In genomic region chr1:116686723-116687368, GRCh38 we compare ENCODE assay signal across 2 cellular contexts.
TF ChIP-seq lines count a peak whose summit lies in the region.

No MANE protein-coding gene starts in this region.

TF ChIP-seq in Ishikawa, 13 proteins besides CTCF, POLR2A, EP300 and RAD21 (continued from another document):
- TF ChIP-seq ZBTB7A (IDR thresholded peaks at IDR 0.05; ENCODE audit: low read depth) (no peak), TAF1 (IDR thresholded peaks at IDR 0.05; ENCODE audit: low read depth) (no peak), CREB1 (IDR thresholded peaks at IDR 0.05; ENCODE audit: low read depth) (no peak), CEBPB (IDR thresholded peaks at IDR 0.05) (no peak), FOXM1 (IDR thresholded peaks at IDR 0.05; ENCODE audit: borderline replicate concordance, low read depth) (no peak), EGR1 (IDR thresholded peaks at IDR 0.05) (no peak), YY1 (IDR thresholded peaks at IDR 0.05; ENCODE audit: low read depth) (0 out of 2 replicates have a peak, but pooled peaks have one; percentile 46), REST (IDR thresholded peaks at IDR 0.05; ENCODE audit: low read depth) (no peak)
TF ChIP-seq in Ishikawa: peak in this region for 3.

TF ChIP-seq in K562, 482 proteins besides CTCF, POLR2A, EP300 and RAD21 (continued from another document and continues in another):
- TF ChIP-seq HMGXB4 (CRISPR knock-in tag; IDR thresholded peaks at IDR 0.05): no peak
- no peak for TF ChIP-seq ZNF143 (CRISPR knock-in tag; IDR thresholded peaks at IDR 0.05)
- TF ChIP-seq NRF1 (conservative IDR thresholded peaks at IDR 0.05 in 1 of 2, IDR thresholded peaks at IDR 0.05 in 1 of 2): no peak
- no peak for TF ChIP-seq HNRNPH1 (optimal IDR thresholded peaks at IDR 0.05; ENCODE audit: low read depth, low read length)
- TF ChIP-seq MAFF (IDR thresholded peaks at IDR 0.05; ENCODE audit: low read length): no peak
- TF ChIP-seq MECOM (CRISPR knock-in tag; IDR thresholded peaks at IDR 0.05): peak; percentile 66
- no peak for TF ChIP-seq PTTG1 (tag; IDR thresholded peaks at IDR 0.05; ENCODE audit: low read depth)
- 0 out of 2 replicates have a peak, but pooled peaks have one; percentile 24 for TF ChIP-seq GATAD2B (IDR thresholded peaks at IDR 0.05; ENCODE audit: borderline replicate concordance)
- no peak for TF ChIP-seq RERE (CRISPR knock-in tag; IDR thresholded peaks at IDR 0.05; ENCODE audit: borderline replicate concordance)
- TF ChIP-seq BCOR (IDR thresholded peaks at IDR 0.05): no peak
- TF ChIP-seq PURB (CRISPR knock-in tag; IDR thresholded peaks at IDR 0.05; ENCODE audit: low read depth): no peak
- TF ChIP-seq PCBP2 (IDR thresholded peaks at IDR 0.05; ENCODE audit: low read depth, low read length, poor library complexity, severe bottlenecking): no peak
- 0 out of 2 replicates have a peak, but pooled peaks have one; percentile 18 for TF ChIP-seq HINFP (tag; conservative IDR thresholded peaks at IDR 0.05; ENCODE audit: low read depth)
- no peak for TF ChIP-seq PML (IDR thresholded peaks at IDR 0.05; ENCODE audit: low read length)
- no peak for TF ChIP-seq MEF2A (IDR thresholded peaks at IDR 0.05; ENCODE audit: control insufficient read depth, low read depth, low read length)
- no peak for TF ChIP-seq BRD9 (IDR thresholded peaks at IDR 0.05; ENCODE audit: low read depth, partially characterized antibody)
- TF ChIP-seq, protein P1, sequence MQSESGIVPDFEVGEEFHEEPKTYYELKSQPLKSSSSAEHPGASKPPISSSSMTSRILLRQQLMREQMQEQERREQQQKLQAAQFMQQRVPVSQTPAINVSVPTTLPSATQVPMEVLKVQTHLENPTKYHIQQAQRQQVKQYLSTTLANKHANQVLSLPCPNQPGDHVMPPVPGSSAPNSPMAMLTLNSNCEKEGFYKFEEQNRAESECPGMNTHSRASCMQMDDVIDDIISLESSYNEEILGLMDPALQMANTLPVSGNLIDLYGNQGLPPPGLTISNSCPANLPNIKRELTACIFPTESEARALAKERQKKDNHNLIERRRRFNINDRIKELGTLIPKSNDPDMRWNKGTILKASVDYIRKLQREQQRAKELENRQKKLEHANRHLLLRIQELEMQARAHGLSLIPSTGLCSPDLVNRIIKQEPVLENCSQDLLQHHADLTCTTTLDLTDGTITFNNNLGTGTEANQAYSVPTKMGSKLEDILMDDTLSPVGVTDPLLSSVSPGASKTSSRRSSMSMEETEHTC (IDR thresholded peaks at IDR 0.05): no peak
- peak; percentile 5; the same call in 1 of the 2 replicates for TF ChIP-seq CXXC5 (CRISPR knock-in tag; IDR thresholded peaks at IDR 0.05)
- no peak for TF ChIP-seq NELFE (IDR thresholded peaks at IDR 0.05; ENCODE audit: insufficient read depth, insufficient read length)
- no peak for TF ChIP-seq MTA2 (IDR thresholded peaks at IDR 0.05; ENCODE audit: low read depth)
- no peak for TF ChIP-seq ZNF707 (CRISPR knock-in tag; conservative IDR thresholded peaks at IDR 0.05)
- no peak for TF ChIP-seq PHF8 (IDR thresholded peaks at IDR 0.05; ENCODE audit: borderline replicate concordance, low read length)
- no peak for TF ChIP-seq ZNF75A (CRISPR knock-in tag; IDR thresholded peaks at IDR 0.05)
- TF ChIP-seq ARID2 (IDR thresholded peaks at IDR 0.05): no peak
- TF ChIP-seq, protein P2, sequence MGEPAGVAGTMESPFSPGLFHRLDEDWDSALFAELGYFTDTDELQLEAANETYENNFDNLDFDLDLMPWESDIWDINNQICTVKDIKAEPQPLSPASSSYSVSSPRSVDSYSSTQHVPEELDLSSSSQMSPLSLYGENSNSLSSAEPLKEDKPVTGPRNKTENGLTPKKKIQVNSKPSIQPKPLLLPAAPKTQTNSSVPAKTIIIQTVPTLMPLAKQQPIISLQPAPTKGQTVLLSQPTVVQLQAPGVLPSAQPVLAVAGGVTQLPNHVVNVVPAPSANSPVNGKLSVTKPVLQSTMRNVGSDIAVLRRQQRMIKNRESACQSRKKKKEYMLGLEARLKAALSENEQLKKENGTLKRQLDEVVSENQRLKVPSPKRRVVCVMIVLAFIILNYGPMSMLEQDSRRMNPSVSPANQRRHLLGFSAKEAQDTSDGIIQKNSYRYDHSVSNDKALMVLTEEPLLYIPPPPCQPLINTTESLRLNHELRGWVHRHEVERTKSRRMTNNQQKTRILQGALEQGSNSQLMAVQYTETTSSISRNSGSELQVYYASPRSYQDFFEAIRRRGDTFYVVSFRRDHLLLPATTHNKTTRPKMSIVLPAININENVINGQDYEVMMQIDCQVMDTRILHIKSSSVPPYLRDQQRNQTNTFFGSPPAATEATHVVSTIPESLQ (CRISPR knock-in tag; IDR thresholded peaks at IDR 0.05): peak; percentile 60; the same call in 1 of the 2 replicates
- TF ChIP-seq E2F1 (CRISPR knock-in tag; IDR thresholded peaks at IDR 0.05): no peak
- TF ChIP-seq NCOA2 (IDR thresholded peaks at IDR 0.05; ENCODE audit: partially characterized antibody in 2 of 2): no peak
- no peak for TF ChIP-seq ZNF124 (CRISPR knock-in tag; IDR thresholded peaks at IDR 0.05)
- TF ChIP-seq GTF2A2 (tag; IDR thresholded peaks at IDR 0.05): peak; percentile 43; the same call in 1 of the 2 replicates
- TF ChIP-seq ZNF561 (CRISPR knock-in tag; conservative IDR thresholded peaks at IDR 0.05): no peak
- no peak for TF ChIP-seq ZKSCAN3 (CRISPR knock-in tag; IDR thresholded peaks at IDR 0.05)
- TF ChIP-seq XRCC3 (IDR thresholded peaks at IDR 0.05): no peak
- TF ChIP-seq RAD51 (IDR thresholded peaks at IDR 0.05; ENCODE audit: borderline replicate concordance, low read depth): peak; percentile 62; the same call in 1 of the 2 replicates
- TF ChIP-seq SIN3B (IDR thresholded peaks at IDR 0.05; ENCODE audit: low read depth): no peak
- TF ChIP-seq, protein P3, sequence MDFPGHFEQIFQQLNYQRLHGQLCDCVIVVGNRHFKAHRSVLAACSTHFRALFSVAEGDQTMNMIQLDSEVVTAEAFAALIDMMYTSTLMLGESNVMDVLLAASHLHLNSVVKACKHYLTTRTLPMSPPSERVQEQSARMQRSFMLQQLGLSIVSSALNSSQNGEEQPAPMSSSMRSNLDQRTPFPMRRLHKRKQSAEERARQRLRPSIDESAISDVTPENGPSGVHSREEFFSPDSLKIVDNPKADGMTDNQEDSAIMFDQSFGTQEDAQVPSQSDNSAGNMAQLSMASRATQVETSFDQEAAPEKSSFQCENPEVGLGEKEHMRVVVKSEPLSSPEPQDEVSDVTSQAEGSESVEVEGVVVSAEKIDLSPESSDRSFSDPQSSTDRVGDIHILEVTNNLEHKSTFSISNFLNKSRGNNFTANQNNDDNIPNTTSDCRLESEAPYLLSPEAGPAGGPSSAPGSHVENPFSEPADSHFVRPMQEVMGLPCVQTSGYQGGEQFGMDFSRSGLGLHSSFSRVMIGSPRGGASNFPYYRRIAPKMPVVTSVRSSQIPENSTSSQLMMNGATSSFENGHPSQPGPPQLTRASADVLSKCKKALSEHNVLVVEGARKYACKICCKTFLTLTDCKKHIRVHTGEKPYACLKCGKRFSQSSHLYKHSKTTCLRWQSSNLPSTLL (IDR thresholded peaks at IDR 0.05): no peak
- 0 out of 2 replicates have a peak, but pooled peaks have one; percentile 12 for TF ChIP-seq KLF6 (CRISPR knock-in tag; IDR thresholded peaks at IDR 0.05; ENCODE audit: borderline replicate concordance)
- no peak; the same call in 1 of the 2 replicates for TF ChIP-seq ZNF263 (CRISPR knock-in tag; IDR thresholded peaks at IDR 0.05; ENCODE audit: borderline replicate concordance)
- TF ChIP-seq HMGN3 (IDR thresholded peaks at IDR 0.05; ENCODE audit: borderline replicate concordance, extremely low read depth, insufficient read length, low read depth, low read length): no peak
- no peak for TF ChIP-seq ZNF41 (CRISPR knock-in tag; conservative IDR thresholded peaks at IDR 0.05)
- TF ChIP-seq, protein P4, sequence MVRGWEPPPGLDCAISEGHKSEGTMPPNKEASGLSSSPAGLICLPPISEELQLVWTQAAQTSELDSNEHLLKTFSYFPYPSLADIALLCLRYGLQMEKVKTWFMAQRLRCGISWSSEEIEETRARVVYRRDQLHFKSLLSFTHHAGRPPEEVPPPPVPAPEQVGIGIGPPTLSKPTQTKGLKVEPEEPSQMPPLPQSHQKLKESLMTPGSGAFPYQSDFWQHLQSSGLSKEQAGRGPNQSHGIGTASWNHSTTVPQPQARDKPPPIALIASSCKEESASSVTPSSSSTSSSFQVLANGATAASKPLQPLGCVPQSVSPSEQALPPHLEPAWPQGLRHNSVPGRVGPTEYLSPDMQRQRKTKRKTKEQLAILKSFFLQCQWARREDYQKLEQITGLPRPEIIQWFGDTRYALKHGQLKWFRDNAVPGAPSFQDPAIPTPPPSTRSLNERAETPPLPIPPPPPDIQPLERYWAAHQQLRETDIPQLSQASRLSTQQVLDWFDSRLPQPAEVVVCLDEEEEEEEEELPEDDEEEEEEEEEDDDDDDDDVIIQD (CRISPR knock-in tag; IDR thresholded peaks at IDR 0.05): peak; percentile 27; the same call in 1 of the 2 replicates
- 0 out of 2 replicates have a peak, but pooled peaks have one; percentile 8 for TF ChIP-seq TAF7 (tag; IDR thresholded peaks at IDR 0.05)
- no peak for TF ChIP-seq SAFB (IDR thresholded peaks at IDR 0.05; ENCODE audit: borderline replicate concordance, low read depth, low read length)
